Comparison of ENCODE assay signal across 20 cellular contexts in the genomic region with DNA sequence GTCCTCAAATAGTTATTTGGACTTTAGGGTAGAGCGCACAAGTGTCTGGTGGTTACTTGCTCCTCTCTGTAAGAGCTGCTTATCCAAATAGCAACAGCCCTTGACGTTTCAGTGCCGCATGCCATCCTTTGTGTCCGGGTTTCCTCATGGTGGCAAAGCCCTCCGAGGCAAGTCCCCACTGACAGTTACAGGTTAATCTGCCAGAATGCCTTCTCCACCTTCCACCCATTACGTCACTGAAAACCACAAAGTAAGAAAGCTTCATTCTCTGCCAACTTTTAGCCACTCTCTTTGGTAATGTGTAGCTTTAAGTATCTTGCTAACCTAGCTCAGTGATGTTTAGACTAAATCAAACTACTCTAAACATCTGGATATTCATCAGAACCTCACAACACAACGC.
A peak's percentile ranks its signal among the peaks of the same experiment; 100 is the strongest.
DNase-seq lines count a peak whose midpoint lies in the region; ATAC-seq and TF ChIP-seq lines count a peak whose summit lies in the region.
"Had no signal": no experiment of that assay in that cellular context is flagged by ENCODE, and none has a peak within 500 bp of the region (broad histone marks: within the 10 kb centered on the region; RNA-seq: fewer than 3 reads in every experiment).

No MANE protein-coding gene starts in this region.

- POLR2A ChIA-PET in WTC11 (lab: Charles Lee) = no interaction called here

- DNase-seq in H4 (ENCODE audit: low spot score) (peak; percentile 67), WTC11 (ENCODE audit: low spot score) (no peak), choroid plexus epithelial cell (ENCODE audit: low read depth) (peak; percentile 24), renal cortical epithelial cell (ENCODE audit: low read depth) (peak; percentile 31)
- DNase-seq in stimulated activated naive CD4-positive, alpha-beta T cell (lab: John Stamatoyannopoulos, UW) = no peak
- DNase-seq: Calu3; CD8-positive, alpha-beta T cell; Karpas-422; MM.1S; NCI-H1105 treated with DMSO at 0.1 percent for 48 hours; NCI-H187; NCI-H2227 treated with DMSO at 0.1 percent for 48 hours; NCI-H524; NCI-H82; OCI-M1; Right ventricle myocardium superior had no signal

- H3K27ac Mint-ChIP-seq in WTC11 = 0 out of 2 replicates have a peak overlapping the region, but pooled peaks have one; percentile 72
- H3K27ac Mint-ChIP-seq: CD8-positive, alpha-beta T cell had no signal

- no peaks in the 10 kb centered on the region for H3K27me3 Mint-ChIP-seq in WTC11 (ENCODE audit: low read depth)

- ATAC-seq in WTC11 = no peak
- ATAC-seq in HG03521 (IDR thresholded peaks at IDR 0.05; ENCODE audit: unreplicated experiment) = no peak
- ATAC-seq in HG02852 (IDR thresholded peaks at IDR 0.05; ENCODE audit: unreplicated experiment) = no peak
- ATAC-seq: CD8-positive, alpha-beta T cell had no signal

- H3K4me1 Mint-ChIP-seq in WTC11 = no peaks in the 10 kb centered on the region

- H3K9me3 Mint-ChIP-seq in WTC11 = no peaks in the 10 kb centered on the region
- H3K9me3 Mint-ChIP-seq: CD8-positive, alpha-beta T cell had no signal

- H3K4me3 Mint-ChIP-seq in WTC11 = no peak overlapping the region
- H3K4me3 Mint-ChIP-seq: CD8-positive, alpha-beta T cell had no signal

- CTCF ChIA-PET in WTC11 (lab: Charles Lee) = no interaction called here

- peaks cover 4% of the 10 kb centered on the region for H3K36me3 Mint-ChIP-seq in WTC11

- TF ChIP-seq CTCF in WTC11 (IDR thresholded peaks at IDR 0.05) (no peak), choroid plexus epithelial cell (conservative IDR thresholded peaks at IDR 0.05; ENCODE audit: low read depth, low read length) (no peak)

- no peak overlapping the region for H3K4me3 ChIP-seq in choroid plexus epithelial cell (ENCODE audit: low read depth, low read length)
- H3K4me3 ChIP-seq: BLaER1 treated with 17β-estradiol and CSF1 and Interleukin-3, amounts not matched to agents 10 nM and 100 nM; SK-N-MC had no signal

TF ChIP-seq in WTC11, 78 proteins besides CTCF, POLR2A, EP300 and RAD21 (continues in another document):
- TF ChIP-seq GRHL2 (CRISPR knock-in tag; IDR thresholded peaks at IDR 0.05; ENCODE audit: insufficient replicate concordance, severe bottlenecking) (no peak), STAT6 (CRISPR knock-in tag; conservative IDR thresholded peaks at IDR 0.05; ENCODE audit: low read depth) (no peak), FOXK1 (CRISPR knock-in tag; IDR thresholded peaks at IDR 0.05) (no peak), ZNF121 (CRISPR knock-in tag; IDR thresholded peaks at IDR 0.05) (no peak), MXD4 (CRISPR knock-in tag; IDR thresholded peaks at IDR 0.05; ENCODE audit: borderline replicate concordance) (no peak), E2F1 (CRISPR knock-in tag; IDR thresholded peaks at IDR 0.05) (no peak), EMX1 (CRISPR knock-in tag; IDR thresholded peaks at IDR 0.05) (no peak), ZNF425 (CRISPR knock-in tag; conservative IDR thresholded peaks at IDR 0.05) (no peak), ZNF263 (CRISPR knock-in tag; IDR thresholded peaks at IDR 0.05; ENCODE audit: low read depth) (no peak), NFYB (CRISPR knock-in tag; conservative IDR thresholded peaks at IDR 0.05; ENCODE audit: low read depth) (no peak), CREB1 (CRISPR knock-in tag; IDR thresholded peaks at IDR 0.05) (no peak), FOXP1 (CRISPR knock-in tag; IDR thresholded peaks at IDR 0.05; ENCODE audit: borderline replicate concordance) (no peak)
- TF ChIP-seq, protein P1, sequence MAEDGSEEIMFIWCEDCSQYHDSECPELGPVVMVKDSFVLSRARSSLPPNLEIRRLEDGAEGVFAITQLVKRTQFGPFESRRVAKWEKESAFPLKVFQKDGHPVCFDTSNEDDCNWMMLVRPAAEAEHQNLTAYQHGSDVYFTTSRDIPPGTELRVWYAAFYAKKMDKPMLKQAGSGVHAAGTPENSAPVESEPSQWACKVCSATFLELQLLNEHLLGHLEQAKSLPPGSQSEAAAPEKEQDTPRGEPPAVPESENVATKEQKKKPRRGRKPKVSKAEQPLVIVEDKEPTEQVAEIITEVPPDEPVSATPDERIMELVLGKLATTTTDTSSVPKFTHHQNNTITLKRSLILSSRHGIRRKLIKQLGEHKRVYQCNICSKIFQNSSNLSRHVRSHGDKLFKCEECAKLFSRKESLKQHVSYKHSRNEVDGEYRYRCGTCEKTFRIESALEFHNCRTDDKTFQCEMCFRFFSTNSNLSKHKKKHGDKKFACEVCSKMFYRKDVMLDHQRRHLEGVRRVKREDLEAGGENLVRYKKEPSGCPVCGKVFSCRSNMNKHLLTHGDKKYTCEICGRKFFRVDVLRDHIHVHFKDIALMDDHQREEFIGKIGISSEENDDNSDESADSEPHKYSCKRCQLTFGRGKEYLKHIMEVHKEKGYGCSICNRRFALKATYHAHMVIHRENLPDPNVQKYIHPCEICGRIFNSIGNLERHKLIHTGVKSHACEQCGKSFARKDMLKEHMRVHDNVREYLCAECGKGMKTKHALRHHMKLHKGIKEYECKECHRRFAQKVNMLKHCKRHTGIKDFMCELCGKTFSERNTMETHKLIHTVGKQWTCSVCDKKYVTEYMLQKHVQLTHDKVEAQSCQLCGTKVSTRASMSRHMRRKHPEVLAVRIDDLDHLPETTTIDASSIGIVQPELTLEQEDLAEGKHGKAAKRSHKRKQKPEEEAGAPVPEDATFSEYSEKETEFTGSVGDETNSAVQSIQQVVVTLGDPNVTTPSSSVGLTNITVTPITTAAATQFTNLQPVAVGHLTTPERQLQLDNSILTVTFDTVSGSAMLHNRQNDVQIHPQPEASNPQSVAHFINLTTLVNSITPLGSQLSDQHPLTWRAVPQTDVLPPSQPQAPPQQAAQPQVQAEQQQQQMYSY (CRISPR knock-in tag; IDR thresholded peaks at IDR 0.05) = no peak

Comparison
In these comparisons a context has a peak if more than half of its experiments do, and no peak if none do; other contexts are left out.
1. DNase-seq: peak in H4 (single experiment), choroid plexus epithelial cell (single experiment) and renal cortical epithelial cell (single experiment); none in WTC11 (single experiment) and stimulated activated naive CD4-positive, alpha-beta T cell (0 of 6).